Comparison of ENCODE assay signal across 1 cellular context in the genomic region with DNA sequence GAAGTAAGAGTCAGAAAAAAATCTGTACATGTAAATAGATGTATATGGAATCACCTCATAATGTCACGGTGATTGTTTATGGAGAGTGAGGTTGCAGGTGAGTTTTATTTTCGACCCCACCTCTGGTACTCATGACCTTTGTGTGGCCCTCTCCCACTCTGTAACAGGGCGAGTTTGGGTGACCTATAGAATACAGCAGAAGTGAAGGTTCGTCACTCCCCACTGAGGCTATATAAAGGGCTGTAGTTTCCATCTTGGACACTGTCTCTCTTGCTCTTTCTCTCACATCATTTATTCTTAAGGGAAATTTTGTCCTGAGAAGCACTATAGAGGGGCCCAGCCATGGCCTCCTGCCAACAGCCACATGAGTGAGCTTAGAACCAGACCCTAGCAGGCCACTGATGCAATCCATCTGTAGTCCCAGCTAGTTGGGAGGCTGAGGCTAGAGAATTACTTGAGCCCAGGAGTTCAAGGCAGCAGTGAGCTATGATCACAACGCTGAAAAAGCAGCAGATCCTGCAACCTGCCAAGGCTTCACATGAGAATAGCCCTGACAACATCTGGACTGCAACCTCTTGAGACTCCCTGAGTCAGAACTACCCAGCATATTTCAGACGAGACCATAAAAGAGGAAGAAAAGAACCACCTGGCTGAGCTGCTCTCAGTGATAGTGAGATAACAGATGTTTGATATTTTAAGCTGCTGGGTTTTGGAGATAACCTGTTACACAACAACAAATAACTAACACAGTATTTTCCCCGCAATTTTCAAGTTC.
A peak's percentile ranks its signal among the peaks of the same experiment; 100 is the strongest.
TF ChIP-seq lines count a peak whose summit lies in the region.

No MANE protein-coding gene starts in this region.

TF ChIP-seq in K562, 482 proteins besides CTCF, POLR2A, EP300 and RAD21 (continued from another document and continues in another):
- TF ChIP-seq, protein P1, sequence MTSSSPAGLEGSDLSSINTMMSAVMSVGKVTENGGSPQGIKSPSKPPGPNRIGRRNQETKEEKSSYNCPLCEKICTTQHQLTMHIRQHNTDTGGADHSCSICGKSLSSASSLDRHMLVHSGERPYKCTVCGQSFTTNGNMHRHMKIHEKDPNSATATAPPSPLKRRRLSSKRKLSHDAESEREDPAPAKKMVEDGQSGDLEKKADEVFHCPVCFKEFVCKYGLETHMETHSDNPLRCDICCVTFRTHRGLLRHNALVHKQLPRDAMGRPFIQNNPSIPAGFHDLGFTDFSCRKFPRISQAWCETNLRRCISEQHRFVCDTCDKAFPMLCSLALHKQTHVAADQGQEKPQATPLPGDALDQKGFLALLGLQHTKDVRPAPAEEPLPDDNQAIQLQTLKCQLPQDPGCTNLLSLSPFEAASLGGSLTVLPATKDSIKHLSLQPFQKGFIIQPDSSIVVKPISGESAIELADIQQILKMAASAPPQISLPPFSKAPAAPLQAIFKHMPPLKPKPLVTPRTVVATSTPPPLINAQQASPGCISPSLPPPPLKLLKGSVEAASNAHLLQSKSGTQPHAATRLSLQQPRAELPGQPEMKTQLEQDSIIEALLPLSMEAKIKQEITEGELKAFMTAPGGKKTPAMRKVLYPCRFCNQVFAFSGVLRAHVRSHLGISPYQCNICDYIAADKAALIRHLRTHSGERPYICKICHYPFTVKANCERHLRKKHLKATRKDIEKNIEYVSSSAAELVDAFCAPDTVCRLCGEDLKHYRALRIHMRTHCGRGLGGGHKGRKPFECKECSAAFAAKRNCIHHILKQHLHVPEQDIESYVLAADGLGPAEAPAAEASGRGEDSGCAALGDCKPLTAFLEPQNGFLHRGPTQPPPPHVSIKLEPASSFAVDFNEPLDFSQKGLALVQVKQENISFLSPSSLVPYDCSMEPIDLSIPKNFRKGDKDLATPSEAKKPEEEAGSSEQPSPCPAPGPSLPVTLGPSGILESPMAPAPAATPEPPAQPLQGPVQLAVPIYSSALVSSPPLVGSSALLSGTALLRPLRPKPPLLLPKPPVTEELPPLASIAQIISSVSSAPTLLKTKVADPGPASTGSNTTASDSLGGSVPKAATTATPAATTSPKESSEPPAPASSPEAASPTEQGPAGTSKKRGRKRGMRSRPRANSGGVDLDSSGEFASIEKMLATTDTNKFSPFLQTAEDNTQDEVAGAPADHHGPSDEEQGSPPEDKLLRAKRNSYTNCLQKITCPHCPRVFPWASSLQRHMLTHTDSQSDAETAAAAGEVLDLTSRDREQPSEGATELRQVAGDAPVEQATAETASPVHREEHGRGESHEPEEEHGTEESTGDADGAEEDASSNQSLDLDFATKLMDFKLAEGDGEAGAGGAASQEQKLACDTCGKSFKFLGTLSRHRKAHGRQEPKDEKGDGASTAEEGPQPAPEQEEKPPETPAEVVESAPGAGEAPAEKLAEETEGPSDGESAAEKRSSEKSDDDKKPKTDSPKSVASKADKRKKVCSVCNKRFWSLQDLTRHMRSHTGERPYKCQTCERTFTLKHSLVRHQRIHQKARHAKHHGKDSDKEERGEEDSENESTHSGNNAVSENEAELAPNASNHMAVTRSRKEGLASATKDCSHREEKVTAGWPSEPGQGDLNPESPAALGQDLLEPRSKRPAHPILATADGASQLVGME (CRISPR knock-in tag; IDR thresholded peaks at IDR 0.05), result no peak
- no peak for TF ChIP-seq RFX1 (IDR thresholded peaks at IDR 0.05)
- no peak for TF ChIP-seq TCFL5 (CRISPR knock-in tag; conservative IDR thresholded peaks at IDR 0.05)
- no peak for TF ChIP-seq ZC3H4 (CRISPR knock-in tag; IDR thresholded peaks at IDR 0.05; ENCODE audit: borderline replicate concordance)
- TF ChIP-seq, protein P2, sequence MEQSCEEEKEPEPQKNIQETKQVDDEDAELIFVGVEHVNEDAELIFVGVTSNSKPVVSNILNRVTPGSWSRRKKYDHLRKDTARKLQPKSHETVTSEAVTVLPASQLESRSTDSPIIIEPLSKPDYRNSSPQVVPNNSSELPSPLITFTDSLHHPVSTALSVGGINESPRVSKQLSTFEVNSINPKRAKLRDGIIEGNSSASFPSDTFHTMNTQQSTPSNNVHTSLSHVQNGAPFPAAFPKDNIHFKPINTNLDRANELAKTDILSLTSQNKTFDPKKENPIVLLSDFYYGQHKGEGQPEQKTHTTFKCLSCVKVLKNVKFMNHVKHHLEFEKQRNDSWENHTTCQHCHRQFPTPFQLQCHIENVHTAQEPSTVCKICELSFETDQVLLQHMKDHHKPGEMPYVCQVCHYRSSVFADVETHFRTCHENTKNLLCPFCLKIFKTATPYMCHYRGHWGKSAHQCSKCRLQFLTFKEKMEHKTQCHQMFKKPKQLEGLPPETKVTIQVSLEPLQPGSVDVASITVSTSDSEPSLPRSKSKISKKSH (CRISPR knock-in tag; IDR thresholded peaks at IDR 0.05), result no peak
- peak; percentile 87 for TF ChIP-seq TAL1 (IDR thresholded peaks at IDR 0.05)
- no peak for TF ChIP-seq ZNF263 (CRISPR knock-in tag; IDR thresholded peaks at IDR 0.05; ENCODE audit: borderline replicate concordance)
- no peak for TF ChIP-seq ZBTB7A (IDR thresholded peaks at IDR 0.05; ENCODE audit: borderline replicate concordance, control insufficient read depth, low read depth, low read length)
- 0 out of 2 replicates have a peak, but pooled peaks have one; percentile 19 for TF ChIP-seq ATF7 (IDR thresholded peaks at IDR 0.05)
- TF ChIP-seq, protein P3, sequence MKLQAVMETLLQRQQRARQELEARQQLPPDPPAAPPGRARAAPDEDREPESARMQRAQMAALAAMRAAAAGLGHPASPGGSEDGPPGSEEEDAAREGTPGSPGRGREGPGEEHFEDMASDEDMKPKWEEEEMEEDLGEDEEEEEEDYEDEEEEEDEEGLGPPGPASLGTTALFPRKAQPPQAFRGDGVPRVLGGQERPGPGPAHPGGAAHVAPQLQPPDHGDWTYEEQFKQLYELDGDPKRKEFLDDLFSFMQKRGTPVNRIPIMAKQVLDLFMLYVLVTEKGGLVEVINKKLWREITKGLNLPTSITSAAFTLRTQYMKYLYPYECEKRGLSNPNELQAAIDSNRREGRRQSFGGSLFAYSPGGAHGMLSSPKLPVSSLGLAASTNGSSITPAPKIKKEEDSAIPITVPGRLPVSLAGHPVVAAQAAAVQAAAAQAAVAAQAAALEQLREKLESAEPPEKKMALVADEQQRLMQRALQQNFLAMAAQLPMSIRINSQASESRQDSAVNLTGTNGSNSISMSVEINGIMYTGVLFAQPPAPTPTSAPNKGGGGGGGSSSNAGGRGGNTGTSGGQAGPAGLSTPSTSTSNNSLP (IDR thresholded peaks at IDR 0.05; ENCODE audit: borderline replicate concordance, low read depth, low read length), result no peak
- TF ChIP-seq SRF (CRISPR knock-in tag; IDR thresholded peaks at IDR 0.05), result no peak
- peak; percentile 49 for TF ChIP-seq HDAC3 (IDR thresholded peaks at IDR 0.05; ENCODE audit: borderline replicate concordance, partially characterized antibody)
- peak; percentile 86 for TF ChIP-seq CBFA2T2 (conservative IDR thresholded peaks at IDR 0.05)
- TF ChIP-seq, protein P4, sequence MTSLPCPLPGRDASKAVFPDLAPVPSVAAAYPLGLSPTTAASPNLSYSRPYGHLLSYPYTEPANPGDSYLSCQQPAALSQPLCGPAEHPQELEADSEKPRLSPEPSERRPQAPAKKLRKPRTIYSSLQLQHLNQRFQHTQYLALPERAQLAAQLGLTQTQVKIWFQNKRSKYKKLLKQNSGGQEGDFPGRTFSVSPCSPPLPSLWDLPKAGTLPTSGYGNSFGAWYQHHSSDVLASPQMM (CRISPR knock-in tag; IDR thresholded peaks at IDR 0.05), result no peak
- no peak for TF ChIP-seq CBX5 (IDR thresholded peaks at IDR 0.05; ENCODE audit: borderline replicate concordance, low read depth)
- no peak for TF ChIP-seq ZNF282 (CRISPR knock-in tag; IDR thresholded peaks at IDR 0.05)
- TF ChIP-seq TEAD4 (IDR thresholded peaks at IDR 0.05; ENCODE audit: low read length), result peak; percentile 95
- TF ChIP-seq TEAD4 (CRISPR knock-in tag; IDR thresholded peaks at IDR 0.05; ENCODE audit: borderline replicate concordance), result no peak
- no peak for TF ChIP-seq SAFB (IDR thresholded peaks at IDR 0.05; ENCODE audit: borderline replicate concordance, low read depth, low read length)
- peak; percentile 77; the same call in 1 of the 2 replicates for TF ChIP-seq ZNF766 (CRISPR knock-in tag; conservative IDR thresholded peaks at IDR 0.05)
- TF ChIP-seq SP1 (CRISPR knock-in tag; IDR thresholded peaks at IDR 0.05), result peak; percentile 41; the same call in 1 of the 2 replicates
- TF ChIP-seq DPF2 (IDR thresholded peaks at IDR 0.05), result peak; percentile 67
- TF ChIP-seq, protein P5, sequence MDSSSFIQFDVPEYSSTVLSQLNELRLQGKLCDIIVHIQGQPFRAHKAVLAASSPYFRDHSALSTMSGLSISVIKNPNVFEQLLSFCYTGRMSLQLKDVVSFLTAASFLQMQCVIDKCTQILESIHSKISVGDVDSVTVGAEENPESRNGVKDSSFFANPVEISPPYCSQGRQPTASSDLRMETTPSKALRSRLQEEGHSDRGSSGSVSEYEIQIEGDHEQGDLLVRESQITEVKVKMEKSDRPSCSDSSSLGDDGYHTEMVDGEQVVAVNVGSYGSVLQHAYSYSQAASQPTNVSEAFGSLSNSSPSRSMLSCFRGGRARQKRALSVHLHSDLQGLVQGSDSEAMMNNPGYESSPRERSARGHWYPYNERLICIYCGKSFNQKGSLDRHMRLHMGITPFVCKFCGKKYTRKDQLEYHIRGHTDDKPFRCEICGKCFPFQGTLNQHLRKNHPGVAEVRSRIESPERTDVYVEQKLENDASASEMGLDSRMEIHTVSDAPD (CRISPR knock-in tag; IDR thresholded peaks at IDR 0.05), result no peak
- TF ChIP-seq NFIC (IDR thresholded peaks at IDR 0.05), result peak; percentile 60
- TF ChIP-seq CTBP1 (IDR thresholded peaks at IDR 0.05; ENCODE audit: borderline replicate concordance), result peak; percentile 86
- TF ChIP-seq KDM5B (IDR thresholded peaks at IDR 0.05; ENCODE audit: insufficient replicate concordance, low read depth, low read length), result no peak
- no peak for TF ChIP-seq ZNF431 (CRISPR knock-in tag; IDR thresholded peaks at IDR 0.05)
- no peak for TF ChIP-seq ZNF239 (CRISPR knock-in tag; IDR thresholded peaks at IDR 0.05)
- TF ChIP-seq POLR2AphosphoS5 (IDR thresholded peaks at IDR 0.05; ENCODE audit: control insufficient read depth, insufficient read depth, low read depth, low read length), result peak; percentile 38; the same call in 1 of the 2 replicates
- peak; percentile 86 for TF ChIP-seq ARID1B (IDR thresholded peaks at IDR 0.05)
- no peak for TF ChIP-seq YY1 (IDR thresholded peaks at IDR 0.05; ENCODE audit: borderline replicate concordance in 1 of 3, control insufficient read depth in 1 of 3, extremely low read depth in 1 of 3, insufficient read depth in 3 of 3, insufficient read length in 1 of 3, insufficient replicate concordance in 2 of 3, low read depth in 1 of 3, low read length in 2 of 3)
- TF ChIP-seq, protein P6, sequence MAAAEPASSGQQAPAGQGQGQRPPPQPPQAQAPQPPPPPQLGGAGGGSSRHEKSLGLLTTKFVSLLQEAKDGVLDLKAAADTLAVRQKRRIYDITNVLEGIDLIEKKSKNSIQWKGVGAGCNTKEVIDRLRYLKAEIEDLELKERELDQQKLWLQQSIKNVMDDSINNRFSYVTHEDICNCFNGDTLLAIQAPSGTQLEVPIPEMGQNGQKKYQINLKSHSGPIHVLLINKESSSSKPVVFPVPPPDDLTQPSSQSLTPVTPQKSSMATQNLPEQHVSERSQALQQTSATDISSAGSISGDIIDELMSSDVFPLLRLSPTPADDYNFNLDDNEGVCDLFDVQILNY (CRISPR knock-in tag; IDR thresholded peaks at IDR 0.05), result no peak
- TF ChIP-seq ZEB2 (IDR thresholded peaks at IDR 0.05), result peak; percentile 94
- no peak for TF ChIP-seq TCF7L2 (IDR thresholded peaks at IDR 0.05; ENCODE audit: low read depth, low read length)
- no peak for TF ChIP-seq CEBPG (CRISPR knock-in tag; IDR thresholded peaks at IDR 0.05)
- TF ChIP-seq CEBPG (tag; conservative IDR thresholded peaks at IDR 0.05 in 1 of 2, IDR thresholded peaks at IDR 0.05 in 1 of 2), result peak in 1 of 2 experiments; percentile 13; a peak in 1 of 4 replicates
- TF ChIP-seq MTA2 (IDR thresholded peaks at IDR 0.05; ENCODE audit: low read depth), result peak; percentile 82
- TF ChIP-seq NFE2 (IDR thresholded peaks at IDR 0.05; ENCODE audit: low read depth), result peak; percentile 56
- peak; percentile 84 for TF ChIP-seq KLF16 (IDR thresholded peaks at IDR 0.05)
- TF ChIP-seq, protein P7, sequence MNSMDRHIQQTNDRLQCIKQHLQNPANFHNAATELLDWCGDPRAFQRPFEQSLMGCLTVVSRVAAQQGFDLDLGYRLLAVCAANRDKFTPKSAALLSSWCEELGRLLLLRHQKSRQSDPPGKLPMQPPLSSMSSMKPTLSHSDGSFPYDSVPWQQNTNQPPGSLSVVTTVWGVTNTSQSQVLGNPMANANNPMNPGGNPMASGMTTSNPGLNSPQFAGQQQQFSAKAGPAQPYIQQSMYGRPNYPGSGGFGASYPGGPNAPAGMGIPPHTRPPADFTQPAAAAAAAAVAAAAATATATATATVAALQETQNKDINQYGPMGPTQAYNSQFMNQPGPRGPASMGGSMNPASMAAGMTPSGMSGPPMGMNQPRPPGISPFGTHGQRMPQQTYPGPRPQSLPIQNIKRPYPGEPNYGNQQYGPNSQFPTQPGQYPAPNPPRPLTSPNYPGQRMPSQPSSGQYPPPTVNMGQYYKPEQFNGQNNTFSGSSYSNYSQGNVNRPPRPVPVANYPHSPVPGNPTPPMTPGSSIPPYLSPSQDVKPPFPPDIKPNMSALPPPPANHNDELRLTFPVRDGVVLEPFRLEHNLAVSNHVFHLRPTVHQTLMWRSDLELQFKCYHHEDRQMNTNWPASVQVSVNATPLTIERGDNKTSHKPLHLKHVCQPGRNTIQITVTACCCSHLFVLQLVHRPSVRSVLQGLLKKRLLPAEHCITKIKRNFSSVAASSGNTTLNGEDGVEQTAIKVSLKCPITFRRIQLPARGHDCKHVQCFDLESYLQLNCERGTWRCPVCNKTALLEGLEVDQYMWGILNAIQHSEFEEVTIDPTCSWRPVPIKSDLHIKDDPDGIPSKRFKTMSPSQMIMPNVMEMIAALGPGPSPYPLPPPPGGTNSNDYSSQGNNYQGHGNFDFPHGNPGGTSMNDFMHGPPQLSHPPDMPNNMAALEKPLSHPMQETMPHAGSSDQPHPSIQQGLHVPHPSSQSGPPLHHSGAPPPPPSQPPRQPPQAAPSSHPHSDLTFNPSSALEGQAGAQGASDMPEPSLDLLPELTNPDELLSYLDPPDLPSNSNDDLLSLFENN (IDR thresholded peaks at IDR 0.05; ENCODE audit: low read depth in 2 of 2, low read length in 2 of 2), result no peak
- no peak for TF ChIP-seq PTRF (tag; IDR thresholded peaks at IDR 0.05)
- TF ChIP-seq PCBP1 (IDR thresholded peaks at IDR 0.05; ENCODE audit: low read depth, low read length, poor library complexity, severe bottlenecking), result no peak
- no peak for TF ChIP-seq EZH2 (IDR thresholded peaks at IDR 0.05; ENCODE audit: borderline replicate concordance, low read depth, low read length)
- no peak for TF ChIP-seq GTF2E2 (tag; IDR thresholded peaks at IDR 0.05)
- TF ChIP-seq, protein P8, sequence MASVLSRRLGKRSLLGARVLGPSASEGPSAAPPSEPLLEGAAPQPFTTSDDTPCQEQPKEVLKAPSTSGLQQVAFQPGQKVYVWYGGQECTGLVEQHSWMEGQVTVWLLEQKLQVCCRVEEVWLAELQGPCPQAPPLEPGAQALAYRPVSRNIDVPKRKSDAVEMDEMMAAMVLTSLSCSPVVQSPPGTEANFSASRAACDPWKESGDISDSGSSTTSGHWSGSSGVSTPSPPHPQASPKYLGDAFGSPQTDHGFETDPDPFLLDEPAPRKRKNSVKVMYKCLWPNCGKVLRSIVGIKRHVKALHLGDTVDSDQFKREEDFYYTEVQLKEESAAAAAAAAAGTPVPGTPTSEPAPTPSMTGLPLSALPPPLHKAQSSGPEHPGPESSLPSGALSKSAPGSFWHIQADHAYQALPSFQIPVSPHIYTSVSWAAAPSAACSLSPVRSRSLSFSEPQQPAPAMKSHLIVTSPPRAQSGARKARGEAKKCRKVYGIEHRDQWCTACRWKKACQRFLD (CRISPR knock-in tag; IDR thresholded peaks at IDR 0.05), result 0 out of 2 replicates have a peak, but pooled peaks have one; percentile 52
- no peak for TF ChIP-seq GABPB2 (CRISPR knock-in tag; conservative IDR thresholded peaks at IDR 0.05)
- TF ChIP-seq ZNF12 (CRISPR knock-in tag; IDR thresholded peaks at IDR 0.05), result no peak
